In the genomic region with DNA sequence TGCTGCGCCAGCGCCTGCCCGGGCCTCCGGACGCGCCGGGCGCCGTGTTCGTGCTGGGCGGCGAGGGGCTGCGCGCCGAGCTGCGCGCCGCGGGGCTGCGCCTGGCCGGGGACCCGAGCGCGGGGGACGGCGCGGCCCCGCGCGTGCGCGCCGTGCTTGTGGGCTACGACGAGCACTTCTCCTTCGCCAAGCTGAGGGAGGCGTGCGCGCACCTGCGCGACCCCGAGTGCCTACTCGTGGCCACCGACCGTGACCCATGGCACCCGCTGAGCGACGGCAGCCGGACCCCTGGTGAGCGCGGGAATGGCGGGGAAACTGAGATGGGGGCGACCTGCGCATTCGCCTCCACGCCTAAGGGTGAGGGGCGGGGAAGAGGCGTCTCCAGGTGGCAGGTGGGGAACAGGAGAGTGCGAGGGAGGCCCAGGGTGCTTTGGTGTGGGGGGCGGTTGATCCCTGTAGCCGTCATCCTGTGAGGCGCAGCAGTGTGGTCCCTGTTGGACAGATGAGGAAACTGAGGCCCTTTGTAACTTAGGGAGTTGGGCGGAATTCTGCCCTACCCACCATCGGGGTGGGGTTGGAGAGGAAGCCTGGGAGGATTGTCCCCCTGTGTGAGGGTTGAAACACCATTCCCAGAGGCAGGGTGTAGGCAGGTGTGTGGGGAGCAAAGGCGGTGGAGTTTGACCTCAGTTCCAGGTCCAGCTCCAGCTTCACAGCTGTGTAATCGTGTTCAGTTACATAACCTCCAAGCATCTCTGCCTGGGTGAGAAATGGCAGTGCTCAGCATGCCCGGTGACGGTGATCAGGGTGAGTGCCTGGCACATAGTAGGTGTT, we compare ENCODE assay signal across 8 cellular contexts. TPM values are rescaled to one million over a fixed set of nuclear protein-coding genes. Genes with fewer than 3 reads are reported as not detected.
A peak's percentile ranks its signal among the peaks of the same experiment; 100 is the strongest.
DNase-seq lines count a peak whose midpoint lies in the region; ATAC-seq and TF ChIP-seq lines count a peak whose summit lies in the region.

No MANE protein-coding gene starts in this region.

- H3K27me3 Mint-ChIP-seq in CD4-positive, alpha-beta T cell: no peaks in the 10 kb centered on the region

- no peak overlapping the region for H3K56ac ChIP-seq in IMR-90 (ENCODE audit: extremely low read depth, insufficient read depth, low read length)

- TF ChIP-seq POLR2A in IMR-90 (IDR thresholded peaks at IDR 0.05; ENCODE audit: low read depth, low read length) (no peak), adrenal gland (IDR thresholded peaks at IDR 0.05) (no peak)

- H2BK5ac ChIP-seq in IMR-90 (ENCODE audit: low read depth, low read length, poor library complexity, severe bottlenecking): peak overlapping the region; percentile 60

- H3K14ac ChIP-seq in IMR-90 (replicated peaks; ENCODE audit: low read depth, low read length): peak overlapping the region; percentile 64

- H3K4ac ChIP-seq in IMR-90 (ENCODE audit: low read depth, low read length): peak overlapping the region; percentile 54; the same call in 1 of the 2 replicates

- POLR2A ChIA-PET in CD4-positive, alpha-beta T cell (lab: Charles Lee): interaction anchor here (0.6 to 9.8 kb wide), 13 partner anchors 10 to 848 kb away, joined by 3 to 256 read pairs (median 12); a partner anchor contains a TSS
- POLR2A ChIA-PET in IMR-90 (lab: Charles Lee; ENCODE audit: unreplicated experiment): interaction anchor here (1.8 to 2.0 kb wide), 3 partner anchors 16 to 22 kb away, joined by 6 to 14 read pairs (median 10); a partner anchor contains a TSS

- 1% methylated on average over 28 of the region's 68 CpGs; no CpG with 5 or more reads in 1 of the 2 experiments for WGBS in IMR-90 (ENCODE audit: extremely low coverage in 2 of 2, insufficient read length in 1 of 2), 2 experiments
- 1 to 9% (median 4%) methylated on average over 7 to 68 of the region's 68 CpGs for WGBS in adrenal gland, 4 donors

- H3K9me3 ChIP-seq in CD4-positive, alpha-beta T cell (ENCODE audit: control insufficient read depth, low read length): no peaks in the 10 kb centered on the region
- H3K9me3 ChIP-seq in IMR-90 (ENCODE audit: control insufficient read depth, insufficient read depth, low read length) (no peaks in the 10 kb centered on the region), adrenal gland (replicated peaks in 1 of 3) (no peaks in the 10 kb centered on the region)

- in situ Hi-C loops in IMR-90 (cut with MboI; ENCODE audit: low sequenced_read_pairs): no loop called here

- CTCF ChIA-PET in CD4-positive, alpha-beta T cell (lab: Charles Lee): interaction anchor here (1.0 to 5.6 kb wide), 7 partner anchors 12 to 67 kb away, joined by 3 to 63 read pairs (median 9); a partner anchor contains a TSS
- CTCF ChIA-PET in IMR-90 (lab: Yijun Ruan, JAX): interaction anchor here (0.8 to 2.6 kb wide), 3 partner anchors 16 to 22 kb away, joined by 3 to 12 read pairs (median 5); no protein-coding TSS in a partner anchor

- H3K36me3 Mint-ChIP-seq in CD4-positive, alpha-beta T cell (ENCODE audit: low read depth): peaks cover 24% of the 10 kb centered on the region

- peak overlapping the region; percentile 55 for H3K4me3 ChIP-seq in IMR-90 (ENCODE audit: insufficient read depth, low read depth, low read length)
- peak overlapping the region in 3 of 4 donors; percentile 33 to 78 (median 56) for H3K4me3 ChIP-seq in adrenal gland

- H3K18ac ChIP-seq in IMR-90 (ENCODE audit: low read depth, low read length): no peak overlapping the region

- H3K4me1 Mint-ChIP-seq in CD4-positive, alpha-beta T cell (ENCODE audit: low read depth): peaks cover 46% of the 10 kb centered on the region

- peaks cover 11% of the 10 kb centered on the region for H3K9me1 ChIP-seq in IMR-90 (ENCODE audit: insufficient read depth, low read length)

- no peaks in the 10 kb centered on the region for H3K27me3 ChIP-seq in CD4-positive, alpha-beta T cell (ENCODE audit: control insufficient read depth, insufficient read depth, low read length)
- H3K27me3 ChIP-seq in IMR-90 (ENCODE audit: control insufficient read depth, insufficient read depth, low read length): no peaks in the 10 kb centered on the region
- H3K27me3 ChIP-seq in adrenal gland: no peaks in the 10 kb centered on the region

- peak overlapping the region in 1 of 2 experiments; percentile 52; a peak in 1 of 4 replicates for H4K8ac ChIP-seq in IMR-90 (ENCODE audit: low read depth in 2 of 2, low read length in 2 of 2)

- no peak for TF ChIP-seq RAD21 in IMR-90 (IDR thresholded peaks at IDR 0.05; ENCODE audit: low read length)

- peak overlapping the region; percentile 17 for H4K91ac ChIP-seq in IMR-90 (ENCODE audit: insufficient read depth, low read depth, low read length)

- peaks cover 3% of the 10 kb centered on the region; the same call in 1 of the 2 replicates for H3K36me3 ChIP-seq in IMR-90 (ENCODE audit: control insufficient read depth, insufficient read depth, low read length)
- H3K36me3 ChIP-seq in adrenal gland (replicated peaks in 1 of 2): no peaks in the 10 kb centered on the region

- peak overlapping the region; percentile 97 for H2AK9ac ChIP-seq in IMR-90 (replicated peaks; ENCODE audit: low read depth, low read length, poor library complexity)

- H3K27ac ChIP-seq in CD4-positive, alpha-beta T cell (ENCODE audit: low read depth, low read length): no peak overlapping the region
- H3K27ac ChIP-seq in IMR-90 (ENCODE audit: insufficient read depth, low read length): peak overlapping the region; percentile 72
- peak overlapping the region in 4 of 5 donors; percentile 46 to 89 (median 80) for H3K27ac ChIP-seq in adrenal gland
- peak overlapping the region; percentile 80 for H3K27ac ChIP-seq in temporal lobe (ENCODE audit: low read depth, low read length)

- no peak overlapping the region for H2BK120ac ChIP-seq in IMR-90 (ENCODE audit: low read depth, low read length)

- H4K20me1 ChIP-seq in IMR-90 (ENCODE audit: insufficient read depth, low read length): peaks cover 31% of the 10 kb centered on the region

- no peak for ATAC-seq in CD4-positive, alpha-beta T cell (ENCODE audit: poor library complexity)
- peak; percentile 20 for ATAC-seq in GM19351 (IDR thresholded peaks at IDR 0.05; ENCODE audit: unreplicated experiment)
- peak; percentile 4 for ATAC-seq in IMR-90 (ENCODE audit: low read depth)
- peak; percentile 62 for ATAC-seq in left lobe of liver
- ATAC-seq in HG02981 (IDR thresholded peaks at IDR 0.05; ENCODE audit: unreplicated experiment): no peak
- no peak for ATAC-seq in HG03139 (IDR thresholded peaks at IDR 0.05; ENCODE audit: unreplicated experiment)

- H2AK5ac ChIP-seq in IMR-90 (ENCODE audit: low read depth, low read length): peak overlapping the region; percentile 91

- H3K9me3 Mint-ChIP-seq in CD4-positive, alpha-beta T cell: no peaks in the 10 kb centered on the region

- H3K4me3 Mint-ChIP-seq in CD4-positive, alpha-beta T cell: peak overlapping the region; percentile 71

- peak overlapping the region; percentile 93 for H3K23ac ChIP-seq in IMR-90 (ENCODE audit: low read depth, low read length)

- dilution Hi-C loops in IMR-90 (cut with HindIII; ENCODE audit: low sequenced_read_pairs, unreplicated experiment): no loop called here

- H4K5ac ChIP-seq in IMR-90 (ENCODE audit: low read depth, low read length): no peak overlapping the region

- no peak overlapping the region for H2BK15ac ChIP-seq in IMR-90 (ENCODE audit: low read depth, low read length)

- H2BK20ac ChIP-seq in IMR-90 (ENCODE audit: low read depth, low read length): no peak overlapping the region

- peak in 2 of 10 experiments; percentile 28 to 44 for DNase-seq in CD4-positive, alpha-beta T cell
- no peak for DNase-seq in IMR-90
- DNase-seq in adrenal gland: no peak
- peak; percentile 92 for DNase-seq in left lobe of liver (ENCODE audit: low spot score)

- BruUV-seq in IMR-90 (replicated peaks; lab: Mats Ljungman, UMichigan): no TSS peak

- H3K9ac ChIP-seq in IMR-90 (ENCODE audit: low read depth, low read length): peak overlapping the region; percentile 82

- H3K4me1 ChIP-seq in IMR-90 (ENCODE audit: control insufficient read depth, insufficient read depth, low read length): peaks cover 25% of the 10 kb centered on the region
- H3K4me1 ChIP-seq in adrenal gland (replicated peaks in 1 of 2): peaks cover 31 to 41% of the 10 kb centered on the region in 2 donors

- peak overlapping the region; percentile 61 for H3K27ac Mint-ChIP-seq in CD4-positive, alpha-beta T cell

- no peak for TF ChIP-seq CTCF in CD4-positive, alpha-beta T cell (IDR thresholded peaks at IDR 0.05)
- no peak for TF ChIP-seq CTCF in IMR-90 (conservative IDR thresholded peaks at IDR 0.05; ENCODE audit: low read depth, low read length)
- TF ChIP-seq CTCF in adrenal gland (IDR thresholded peaks at IDR 0.05): no peak

- H2AFZ ChIP-seq in IMR-90 (replicated peaks; ENCODE audit: low read length, poor library complexity): peak overlapping the region; percentile 95

- H3K4me2 ChIP-seq in IMR-90 (ENCODE audit: low read depth, low read length): peak overlapping the region; percentile 96

- peaks cover 23 to 50% of the 10 kb centered on the region in 2 experiments; a peak in 3 of 4 replicates for H3K79me1 ChIP-seq in IMR-90 (ENCODE audit: low read depth in 1 of 2, low read length in 2 of 2)

- intact Hi-C loops in CD4-positive, alpha-beta T cell (cut with DNase I, micrococcal nuclease): loop anchor here (2.0 kb wide), 2 partner anchors 16 to 18 kb away; no protein-coding TSS in a partner anchor
- intact Hi-C loops in IMR-90 (cut with micrococcal nuclease): no loop called here
- intact Hi-C loops in adrenal gland (cut with DNase I): no loop called here

RNA-seq across cellular contexts. Expression of a gene that starts 0.8 kb away (rescaled TPM):
- total RNA-seq in CD4-positive, alpha-beta T cell: 1 to 10 TPM; 1.5 TPM
- total RNA-seq in IMR-90 (2012; rRNA removed): 5.4 and 5.6 TPM in 2 replicates
- polyA plus RNA-seq in IMR-90 (2012; rRNA removed): 24.1 and 26.5 TPM in 2 replicates
- polyA plus RNA-seq in IMR-90 (2012; cell fraction: cytosol; rRNA removed): 17.9 and 18.9 TPM in 2 replicates
- 4.8 and 10.9 TPM in 2 replicates for polyA plus RNA-seq in IMR-90 (2012; cell fraction: nucleus; rRNA removed; ENCODE audit: low replicate concordance)
- total RNA-seq in adrenal gland: 10 to 100 TPM; 16.2 to 49.7 (median 20.9) TPM
- 10 to 100 TPM in 2 of 3 donors, 1 to 10 TPM in 1; 10.0 to 41.9 (median 13.4) TPM for polyA plus RNA-seq in adrenal gland
- total RNA-seq in left lobe of liver: 40.9 TPM
- 36.1 TPM for total RNA-seq in temporal lobe

RNA-seq across cellular contexts. Expression of a gene that starts 16.2 kb away (rescaled TPM):
- 10 to 100 TPM; 85.1 to 93.7 TPM for total RNA-seq in CD4-positive, alpha-beta T cell
- 9,081 and 15,383 TPM in 2 replicates for total RNA-seq in IMR-90 (2012; rRNA removed)
- polyA plus RNA-seq in IMR-90 (2012; rRNA removed): 11,896 and 18,749 TPM in 2 replicates
- polyA plus RNA-seq in IMR-90 (2012; cell fraction: cytosol; rRNA removed): 53,551 and 65,152 TPM in 2 replicates
- 5,542 and 13,774 TPM in 2 replicates for polyA plus RNA-seq in IMR-90 (2012; cell fraction: nucleus; rRNA removed; ENCODE audit: low replicate concordance)
- total RNA-seq in adrenal gland: 1,000 to 10,000 TPM in 3 of 8 donors, 100 to 1,000 TPM in 5; 623 to 2,904 (median 918) TPM
- polyA plus RNA-seq in adrenal gland: 1,000 to 10,000 TPM in 2 of 3 donors, 100 to 1,000 TPM in 1; 588 to 4,628 (median 4,577) TPM
- total RNA-seq in left lobe of liver: 115 TPM
- 70.3 TPM for total RNA-seq in temporal lobe

RNA-seq across cellular contexts. Expression of a gene that starts 19.8 kb away (rescaled TPM):
- 10 to 100 TPM; 46.9 to 49.0 TPM for total RNA-seq in CD4-positive, alpha-beta T cell
- 8.8 and 10.8 TPM in 2 replicates for total RNA-seq in IMR-90 (2012; rRNA removed)
- 30.0 and 33.3 TPM in 2 replicates for polyA plus RNA-seq in IMR-90 (2012; rRNA removed)
- polyA plus RNA-seq in IMR-90 (2012; cell fraction: cytosol; rRNA removed): 11.6 and 27.3 TPM in 2 replicates
- 67.7 and 113 TPM in 2 replicates for polyA plus RNA-seq in IMR-90 (2012; cell fraction: nucleus; rRNA removed; ENCODE audit: low replicate concordance)
- 10 to 100 TPM in 5 of 8 donors, 1 to 10 TPM in 3; 8.1 to 18.7 (median 10.6) TPM for total RNA-seq in adrenal gland
- 10 to 100 TPM in 1 of 3 donors, 1 to 10 TPM in 2; 2.4 to 27.3 (median 9.8) TPM for polyA plus RNA-seq in adrenal gland
- total RNA-seq in left lobe of liver: 3.0 TPM
- 0.49 TPM for total RNA-seq in temporal lobe

RNA-seq across cellular contexts. Expression of a gene that starts 26.9 kb away (rescaled TPM):
- 10 to 100 TPM; 24.3 to 26.2 TPM for total RNA-seq in CD4-positive, alpha-beta T cell
- total RNA-seq in IMR-90 (2012; rRNA removed) (16.0 and 29.7 TPM in 2 replicates), adrenal gland (10 to 100 TPM; 23.2 to 51.1 (median 39.3) TPM), left lobe of liver (9.9 TPM), temporal lobe (14.8 TPM)
- polyA plus RNA-seq in IMR-90 (2012; rRNA removed) (25.6 and 25.7 TPM in 2 replicates), adrenal gland (10 to 100 TPM; 26.7 to 90.7 (median 73.8) TPM)
- polyA plus RNA-seq in IMR-90 (2012; cell fraction: cytosol; rRNA removed): 23.2 and 28.5 TPM in 2 replicates
- polyA plus RNA-seq in IMR-90 (2012; cell fraction: nucleus; rRNA removed; ENCODE audit: low replicate concordance): 44.8 and 73.3 TPM in 2 replicates

RNA-seq across cellular contexts. Expression of a gene that starts 37.6 kb away (rescaled TPM):
- 10 to 100 TPM in 1 of 2 experiments, 1 to 10 TPM in 1; 9.0 to 10.1 TPM for total RNA-seq in CD4-positive, alpha-beta T cell
- total RNA-seq in IMR-90 (2012; rRNA removed) (46.4 and 47.5 TPM in 2 replicates), adrenal gland (100 to 1,000 TPM in 6 of 8 donors, 10 to 100 TPM in 2; 57.7 to 146 (median 105) TPM), left lobe of liver (15.7 TPM), temporal lobe (22.6 TPM)
- polyA plus RNA-seq in IMR-90 (2012; rRNA removed) (65.5 and 69.8 TPM in 2 replicates), adrenal gland (10 to 100 TPM; 24.6 to 43.1 (median 29.6) TPM)
- 66.8 and 79.6 TPM in 2 replicates for polyA plus RNA-seq in IMR-90 (2012; cell fraction: cytosol; rRNA removed)
- polyA plus RNA-seq in IMR-90 (2012; cell fraction: nucleus; rRNA removed; ENCODE audit: low replicate concordance): 42.7 and 68.1 TPM in 2 replicates

Comparison
In these comparisons a context has a peak if more than half of its experiments do, and no peak if none do; other contexts are left out.
1. ATAC-seq: peak in GM19351 (single experiment), IMR-90 (single experiment) and left lobe of liver (single experiment); none in CD4-positive, alpha-beta T cell (single experiment), HG02981 (single experiment) and HG03139 (single experiment).
2. intact Hi-C loops: an anchor here in CD4-positive, alpha-beta T cell (2.0 kb wide); none called in IMR-90 and adrenal gland.